18 cellular contexts compared by ENCODE assay signal in genomic region chr17:28996554-28997096, GRCh38. TPM values are rescaled to one million over a fixed set of nuclear protein-coding genes. Genes with fewer than 3 reads are reported as not detected.
"Had no signal": no experiment of that assay in that cellular context is flagged by ENCODE, and none has a peak within 500 bp of the region (broad histone marks: within the 10 kb centered on the region; RNA-seq: fewer than 3 reads in every experiment).

No MANE protein-coding gene starts in this region.

- H3K4me1 ChIP-seq: esophagus squamous epithelium, sigmoid colon, testis had no signal

- FAIRE-seq: astrocyte had no signal

- H3K9me3 ChIP-seq: esophagus squamous epithelium, heart right ventricle, sigmoid colon, testis had no signal

- ATAC-seq: activated T-cell treated with anti-CD3 and anti-CD28 coated beads, Interleukin-2, amount 50 U/mL, for 72 hours; left ventricle myocardium superior; natural killer cell; stimulated activated memory B cell treated with anti-CD40 and anti-IgM and Interleukin-4, amounts not matched to agents 10 μg/mL and 1 μg/mL and 100 μg/mL, for 72 hours had no signal

- H3K27me3 ChIP-seq: sigmoid colon, testis had no signal

- H3K27ac ChIP-seq: esophagus squamous epithelium, heart right ventricle, sigmoid colon, testis had no signal

- DNase-seq: activated CD4-positive, alpha-beta T cell treated with anti-CD3 and anti-CD28 coated beads, Interleukin-2, amount 10 ng/mL, durations not matched to agents 24 days and 14 days; activated CD8-positive, alpha-beta memory T cell treated with anti-CD3 and anti-CD28 coated beads for 24 hours; activated effector memory CD4-positive, alpha-beta T cell treated with anti-CD3 and anti-CD28 coated beads, Interleukin-2, amount 50 U/mL, for 16 hours; activated naive CD4-positive, alpha-beta T cell treated with anti-CD3 and anti-CD28 coated beads, Interleukin-2, amount 50 U/mL, for 16 hours; activated T-cell treated with anti-CD3 and anti-CD28 coated beads, Interleukin-2, amount 50 U/mL, for 72 hours; effector CD8-positive, alpha-beta T cell; esophagus squamous epithelium; heart right ventricle; left ventricle myocardium superior; natural killer cell; nucleus accumbens; sigmoid colon; stimulated activated CD4-positive, alpha-beta T cell treated with anti-CD3 and anti-CD28 coated beads, Interleukin-4, amount 100 ng/mL, for 4 hours; T-helper 9 cell; testis had no signal

- H3K4me3 ChIP-seq: esophagus squamous epithelium, heart right ventricle, sigmoid colon, testis had no signal

- H3K36me3 ChIP-seq: esophagus squamous epithelium, heart right ventricle, sigmoid colon had no signal

RNA-seq across cellular contexts. Expression of gene SEZ6, which starts 9.2 kb away (rescaled TPM):
- total RNA-seq: activated CD4-positive, alpha-beta T cell treated with anti-CD3 and anti-CD28 coated beads, Interleukin-2, amount 10 ng/mL, durations not matched to agents 24 days and 14 days; activated T-cell treated with anti-CD3 and anti-CD28 coated beads, Interleukin-2, amount 50 U/mL, for 72 hours; astrocyte; esophagus squamous epithelium; heart right ventricle; kidney epithelial cell; left ventricle myocardium superior had no signal
- polyA plus RNA-seq: heart right ventricle had no signal
